In genomic region chr17:57954421-57955182, GRCh38 we compare ENCODE assay signal across 8 cellular contexts. TPM values are rescaled to one million over a fixed set of nuclear protein-coding genes. Genes with fewer than 3 reads are reported as not detected.
DNase-seq lines count a peak whose midpoint lies in the region; ATAC-seq and TF ChIP-seq lines count a peak whose summit lies in the region.

No MANE protein-coding gene starts in this region.

- in situ Hi-C loops in GM23248 (cut with MboI), result no loop called here

- peak overlapping the region; percentile 90 for H3K27ac Mint-ChIP-seq in chondrocyte (ENCODE audit: unreplicated experiment)
- peak overlapping the region; percentile 27 for H3K27ac Mint-ChIP-seq in stimulated activated naive B cell treated with anti-CD40 and anti-IgM and Interleukin-4, amounts not matched to agents 10 μg/mL and 1 μg/mL and 100 μg/mL, for 72 hours

- H3K9me3 Mint-ChIP-seq in chondrocyte (ENCODE audit: low read depth), result no peaks in the 10 kb centered on the region
- H3K9me3 Mint-ChIP-seq in stimulated activated naive B cell treated with anti-CD40 and anti-IgM and Interleukin-4, amounts not matched to agents 10 μg/mL and 1 μg/mL and 100 μg/mL, for 72 hours, result no peaks in the 10 kb centered on the region

- peaks cover 38% of the 10 kb centered on the region for H3K4me1 ChIP-seq in GM23248 (ENCODE audit: insufficient read depth)

- H3K27me3 Mint-ChIP-seq in chondrocyte (ENCODE audit: low read depth), result no peaks in the 10 kb centered on the region
- H3K27me3 Mint-ChIP-seq in stimulated activated naive B cell treated with anti-CD40 and anti-IgM and Interleukin-4, amounts not matched to agents 10 μg/mL and 1 μg/mL and 100 μg/mL, for 72 hours, result peaks cover 51 to 62% of the 10 kb centered on the region in 2 donors

- H3K4me2 ChIP-seq in GM23248 (ENCODE audit: unreplicated experiment), result peak overlapping the region; percentile 60

- H3K9me2 ChIP-seq in GM23248 (ENCODE audit: insufficient read depth), result no peaks in the 10 kb centered on the region

- H3K9ac ChIP-seq in GM23248, result peak overlapping the region; percentile 95

- DNase-seq in AG08395 (ENCODE audit: low spot score) (peak; percentile 81), GM23248 (peak; percentile 84), NCI-H82 treated with DMSO at 0.1 percent for 48 hours (lab: John Stamatoyannopoulos, UW; ENCODE audit: unreplicated experiment) (peak; percentile 79), chondrocyte (ENCODE audit: low spot score) (no peak), NCI-H2029 treated with DMSO at 0.1 percent for 48 hours (lab: John Stamatoyannopoulos, UW) (no peak)
- no peak for DNase-seq in stimulated activated naive B cell treated with anti-CD40 and anti-IgM and Interleukin-4, amounts not matched to agents 10 μg/mL and 1 μg/mL and 100 μg/mL, for 72 hours
- no peak for DNase-seq in stimulated activated CD4-positive, alpha-beta T cell treated with anti-CD3 and anti-CD28 coated beads, Interleukin-12 subunit alpha, Interleukin-12 subunit beta, amount 100 ng/mL, for 4 hours

- H3K36me3 ChIP-seq in GM23248 (ENCODE audit: low read depth), result no peaks in the 10 kb centered on the region

- H3K4me3 Mint-ChIP-seq in chondrocyte (ENCODE audit: unreplicated experiment), result peak overlapping the region; percentile 74
- peak overlapping the region; percentile 54 to 62 for H3K4me3 Mint-ChIP-seq in stimulated activated naive B cell treated with anti-CD40 and anti-IgM and Interleukin-4, amounts not matched to agents 10 μg/mL and 1 μg/mL and 100 μg/mL, for 72 hours

- peaks cover 51% of the 10 kb centered on the region for H3K4me1 Mint-ChIP-seq in chondrocyte (ENCODE audit: low read depth)
- peaks cover 31 to 49% of the 10 kb centered on the region in 2 donors for H3K4me1 Mint-ChIP-seq in stimulated activated naive B cell treated with anti-CD40 and anti-IgM and Interleukin-4, amounts not matched to agents 10 μg/mL and 1 μg/mL and 100 μg/mL, for 72 hours

- WGBS in GM23248 (ENCODE audit: low coverage in 1 of 2, low lambda C conversion rate in 2 of 2, missing lambda C conversion rate in 2 of 2), 2 experiments, result 0 to 1% methylated on average over 25 to 30 of the region's 84 CpGs

- TF ChIP-seq CTCF in chondrocyte (IDR thresholded peaks at IDR 0.05), result no peak

- no peaks in the 10 kb centered on the region for H3K36me3 Mint-ChIP-seq in chondrocyte (ENCODE audit: low read depth)
- no peaks in the 10 kb centered on the region for H3K36me3 Mint-ChIP-seq in stimulated activated naive B cell treated with anti-CD40 and anti-IgM and Interleukin-4, amounts not matched to agents 10 μg/mL and 1 μg/mL and 100 μg/mL, for 72 hours

- ATAC-seq in stimulated activated naive B cell treated with anti-CD40 and anti-IgM and Interleukin-4, amounts not matched to agents 10 μg/mL and 1 μg/mL and 100 μg/mL, for 72 hours (replicated peaks), result peak; percentile 2 to 15

- peak overlapping the region; percentile 75 for H3K4me3 ChIP-seq in GM23248

- H3K27me3 ChIP-seq in GM23248 (replicated peaks; ENCODE audit: insufficient read depth) (no peaks in the 10 kb centered on the region), layer of hippocampus (ENCODE audit: control insufficient read depth, insufficient read depth, low read length) (no peaks in the 10 kb centered on the region)

- H3K27ac ChIP-seq in GM23248, result peak overlapping the region; percentile 75
- peak overlapping the region; percentile 97 for H3K27ac ChIP-seq in layer of hippocampus (ENCODE audit: low read depth, low read length)

- H3F3A ChIP-seq in GM23248 (ENCODE audit: insufficient read depth), result peaks cover 34% of the 10 kb centered on the region

- 0 out of 2 replicates have a peak overlapping the region, but pooled peaks have one; percentile 39 for H2AFZ ChIP-seq in GM23248

- H4K20me1 ChIP-seq in GM23248 (ENCODE audit: insufficient read depth), result no peaks in the 10 kb centered on the region

- peaks cover 36% of the 10 kb centered on the region for H3K79me2 ChIP-seq in GM23248 (ENCODE audit: insufficient read depth)

- H3K9me3 ChIP-seq in GM23248 (ENCODE audit: low read depth), result no peaks in the 10 kb centered on the region

RNA-seq across cellular contexts. Expression of gene CUEDC1, which starts 0.6 kb away (rescaled TPM):
- total RNA-seq in GM23248 (2014; rRNA removed; shearing (Covaris generic)), result 11.1 and 18.8 TPM in 2 replicates
- polyA plus RNA-seq in GM23248 (2016; fragmentation: Nextera tagmentation; extraction: Ambion mirVana), result 13.6 and 15.5 TPM in 2 replicates
- 32.9 to 47.7 TPM (median 41.9 TPM) in 3 replicates for total RNA-seq in chondrocyte

RNA-seq across cellular contexts. Expression of gene VEZF1, which starts 33.5 kb away (rescaled TPM):
- 45.5 and 51.9 TPM in 2 replicates for total RNA-seq in GM23248 (2014; rRNA removed; shearing (Covaris generic))
- 30.5 and 32.2 TPM in 2 replicates for polyA plus RNA-seq in GM23248 (2016; fragmentation: Nextera tagmentation; extraction: Ambion mirVana)
- 26.6 to 43.6 TPM (median 39.6 TPM) in 3 replicates for total RNA-seq in chondrocyte

RNA-seq across cellular contexts. Expression of gene SRSF1, which starts 52.4 kb away (rescaled TPM):
- total RNA-seq in GM23248 (2014; rRNA removed; shearing (Covaris generic)), result 204 and 228 TPM in 2 replicates
- 125 and 130 TPM in 2 replicates for polyA plus RNA-seq in GM23248 (2016; fragmentation: Nextera tagmentation; extraction: Ambion mirVana)
- total RNA-seq in chondrocyte, result 115 to 161 TPM (median 119 TPM) in 3 replicates

Comparison
In these comparisons a context has a peak if more than half of its experiments do, and no peak if none do; other contexts are left out.
1. DNase-seq: peak in AG08395 (single experiment), GM23248 (single experiment) and NCI-H82 treated with DMSO at 0.1 percent for 48 hours (single experiment); none in chondrocyte (single experiment), stimulated activated naive B cell treated with anti-CD40 and anti-IgM and Interleukin-4, amounts not matched to agents 10 μg/mL and 1 μg/mL and 100 μg/mL, for 72 hours (single experiment), NCI-H2029 treated with DMSO at 0.1 percent for 48 hours (single experiment) and stimulated activated CD4-positive, alpha-beta T cell treated with anti-CD3 and anti-CD28 coated beads, Interleukin-12 subunit alpha, Interleukin-12 subunit beta, amount 100 ng/mL, for 4 hours (single experiment).